1 cellular context compared by ENCODE assay signal in the genomic region with DNA sequence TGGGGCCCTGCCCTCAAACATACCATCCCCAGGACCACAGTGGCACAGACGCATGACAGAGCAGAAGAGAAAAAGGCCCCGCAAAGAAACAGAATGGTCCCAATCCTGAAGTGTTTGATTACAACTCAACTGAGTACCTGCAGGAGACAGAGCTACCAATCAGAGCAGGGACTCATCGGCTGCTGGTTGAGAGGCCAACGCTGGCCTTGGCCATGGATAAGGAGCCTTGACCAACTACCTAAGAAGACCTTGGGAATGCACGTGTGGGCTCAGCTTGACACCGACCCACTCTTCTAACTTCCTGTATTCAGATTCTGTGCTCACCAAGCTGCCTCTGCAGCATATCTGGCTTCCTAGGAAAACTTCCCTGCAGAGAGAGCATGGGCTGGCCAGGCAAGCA.
TF ChIP-seq lines count a peak whose summit lies in the region.

No MANE protein-coding gene starts in this region.

TF ChIP-seq in SK-N-SH treated with all-trans-retinoic acid at 6 μM for 48 hours, 23 proteins besides CTCF, POLR2A, EP300 and RAD21 (continued from another document):
- TF ChIP-seq, protein P1, sequence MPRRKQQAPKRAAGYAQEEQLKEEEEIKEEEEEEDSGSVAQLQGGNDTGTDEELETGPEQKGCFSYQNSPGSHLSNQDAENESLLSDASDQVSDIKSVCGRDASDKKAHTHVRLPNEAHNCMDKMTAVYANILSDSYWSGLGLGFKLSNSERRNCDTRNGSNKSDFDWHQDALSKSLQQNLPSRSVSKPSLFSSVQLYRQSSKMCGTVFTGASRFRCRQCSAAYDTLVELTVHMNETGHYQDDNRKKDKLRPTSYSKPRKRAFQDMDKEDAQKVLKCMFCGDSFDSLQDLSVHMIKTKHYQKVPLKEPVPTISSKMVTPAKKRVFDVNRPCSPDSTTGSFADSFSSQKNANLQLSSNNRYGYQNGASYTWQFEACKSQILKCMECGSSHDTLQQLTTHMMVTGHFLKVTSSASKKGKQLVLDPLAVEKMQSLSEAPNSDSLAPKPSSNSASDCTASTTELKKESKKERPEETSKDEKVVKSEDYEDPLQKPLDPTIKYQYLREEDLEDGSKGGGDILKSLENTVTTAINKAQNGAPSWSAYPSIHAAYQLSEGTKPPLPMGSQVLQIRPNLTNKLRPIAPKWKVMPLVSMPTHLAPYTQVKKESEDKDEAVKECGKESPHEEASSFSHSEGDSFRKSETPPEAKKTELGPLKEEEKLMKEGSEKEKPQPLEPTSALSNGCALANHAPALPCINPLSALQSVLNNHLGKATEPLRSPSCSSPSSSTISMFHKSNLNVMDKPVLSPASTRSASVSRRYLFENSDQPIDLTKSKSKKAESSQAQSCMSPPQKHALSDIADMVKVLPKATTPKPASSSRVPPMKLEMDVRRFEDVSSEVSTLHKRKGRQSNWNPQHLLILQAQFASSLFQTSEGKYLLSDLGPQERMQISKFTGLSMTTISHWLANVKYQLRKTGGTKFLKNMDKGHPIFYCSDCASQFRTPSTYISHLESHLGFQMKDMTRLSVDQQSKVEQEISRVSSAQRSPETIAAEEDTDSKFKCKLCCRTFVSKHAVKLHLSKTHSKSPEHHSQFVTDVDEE (CRISPR knock-in tag; IDR thresholded peaks at IDR 0.05): no peak
- TF ChIP-seq ESRRG (CRISPR knock-in tag; IDR thresholded peaks at IDR 0.05) (no peak), ZNF70 (CRISPR knock-in tag; IDR thresholded peaks at IDR 0.05) (no peak), ZNF565 (CRISPR knock-in tag; conservative IDR thresholded peaks at IDR 0.05; ENCODE audit: low read depth) (no peak), TCF4 (CRISPR knock-in tag; IDR thresholded peaks at IDR 0.05; ENCODE audit: borderline replicate concordance) (no peak), ISL1 (CRISPR knock-in tag; IDR thresholded peaks at IDR 0.05) (no peak), ZC3H10 (CRISPR knock-in tag; IDR thresholded peaks at IDR 0.05) (no peak)
TF ChIP-seq in SK-N-SH treated with all-trans-retinoic acid at 6 μM for 48 hours: peak in this region for 0.
